In the genomic region with DNA sequence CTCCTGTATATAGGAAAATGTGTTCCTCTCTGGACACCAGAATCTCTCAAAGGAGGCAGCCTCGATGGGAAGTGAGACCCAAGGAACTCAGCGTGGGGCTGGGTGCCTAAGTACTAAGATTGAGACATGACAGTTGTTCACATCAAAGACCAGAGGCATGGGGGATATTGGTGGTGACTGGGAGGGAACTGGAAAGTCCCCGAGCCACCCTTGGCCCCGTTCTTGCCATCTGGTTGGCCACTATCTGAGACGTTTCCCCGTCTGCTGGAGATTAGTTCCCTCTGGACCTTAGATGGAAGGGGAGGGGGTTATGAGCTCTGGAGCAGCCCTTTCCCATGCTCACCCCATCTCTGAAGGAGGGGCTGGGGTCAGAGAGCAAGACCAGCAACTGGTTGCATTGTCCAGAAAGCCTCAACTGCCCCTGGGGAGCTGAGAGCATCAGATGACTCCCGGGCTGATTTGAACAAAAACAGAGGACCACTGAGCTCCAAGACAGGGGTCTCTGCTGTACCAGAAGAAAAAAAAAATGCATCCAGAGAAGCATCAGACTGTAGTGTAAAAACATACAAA, we compare ENCODE assay signal across 16 cellular contexts. TPM values are rescaled to one million over a fixed set of nuclear protein-coding genes. Genes with fewer than 3 reads are reported as not detected.
A peak's percentile ranks its signal among the peaks of the same experiment; 100 is the strongest.
DNase-seq lines count a peak whose midpoint lies in the region; TF ChIP-seq lines count a peak whose summit lies in the region.
"Had no signal": no experiment of that assay in that cellular context is flagged by ENCODE, and none has a peak within 500 bp of the region (broad histone marks: within the 10 kb centered on the region; RNA-seq: fewer than 3 reads in every experiment).

No MANE protein-coding gene starts in this region.

- no peaks in the 10 kb centered on the region for H4K20me1 ChIP-seq in fibroblast of lung (ENCODE audit: control insufficient read depth, extremely low read depth, insufficient read depth, low read length)

- DNase-seq in Peyer's patch, result peak in 2 of 3 donors; percentile 10 to 28
- DNase-seq in fibroblast of lung (ENCODE audit: low read depth in 2 of 2), result no peak
- peak; percentile 54 for DNase-seq in posterior vena cava (ENCODE audit: low spot score)
- DNase-seq in amniotic stem cell (lab: John Stamatoyannopoulos, UW), result no peak
- DNase-seq in NCI-H446 (lab: John Stamatoyannopoulos, UW), result no peak
- no peak for DNase-seq in GDM1 (lab: John Stamatoyannopoulos, UW)
- no peak for DNase-seq in NCI-H1417 (lab: John Stamatoyannopoulos, UW)
- DNase-seq: activated naive CD8-positive, alpha-beta T cell treated with anti-CD3 and anti-CD28 coated beads, Interleukin-2, amount 10 ng/mL, durations not matched to agents 7 days and 5 days; activated T-cell treated with anti-CD3 and anti-CD28 coated beads for 4 hours; central memory CD4-positive, alpha-beta T cell; COR-L47; GF-D8; NCI-H1694 treated with DMSO at 0.1 percent for 48 hours; NCI-H510A treated with DMSO at 0.1 percent for 48 hours had no signal

- H3K36me3 ChIP-seq in ACC112 (ENCODE audit: insufficient read depth, low read length) (0 out of 2 replicates have a peak, but pooled peaks cover 6% of the 10 kb centered on the region), Peyer's patch (no peaks in the 10 kb centered on the region), fibroblast of lung (ENCODE audit: control insufficient read depth, insufficient read depth, low read length) (peaks cover 2% of the 10 kb centered on the region)

- H3K9me3 ChIP-seq in Peyer's patch (no peaks in the 10 kb centered on the region), fibroblast of lung (ENCODE audit: control insufficient read depth, insufficient read depth, low read depth, low read length) (no peaks in the 10 kb centered on the region)

- peaks cover 8% of the 10 kb centered on the region for H3K79me2 ChIP-seq in ACC112 (ENCODE audit: control insufficient read depth, insufficient read depth, low read length, unreplicated experiment)
- H3K79me2 ChIP-seq in fibroblast of lung (ENCODE audit: control insufficient read depth, insufficient read depth, low read length), result no peaks in the 10 kb centered on the region
- H3K79me2 ChIP-seq: parathyroid adenoma had no signal

- no peak for TF ChIP-seq POLR2A in Peyer's patch (IDR thresholded peaks at IDR 0.05)

- H3K9ac ChIP-seq in fibroblast of lung (ENCODE audit: insufficient read depth, low read length), result no peak overlapping the region
- H3K9ac ChIP-seq: parathyroid adenoma had no signal

- H2AFZ ChIP-seq in ACC112 (ENCODE audit: low read length, unreplicated experiment) (peak overlapping the region; percentile 12), fibroblast of lung (ENCODE audit: low read length) (no peak overlapping the region)
- H2AFZ ChIP-seq: parathyroid adenoma had no signal

- intact Hi-C loops in posterior vena cava (cut with DNase I), result loop anchor here in 1 of 2 donors (10.0 kb wide), 1 partner anchor 105 kb away; a partner anchor contains a TSS

- TF ChIP-seq CTCF in Peyer's patch (IDR thresholded peaks at IDR 0.05) (no peak), fibroblast of lung (conservative IDR thresholded peaks at IDR 0.05 in 1 of 2, IDR thresholded peaks at IDR 0.05 in 1 of 2; ENCODE audit: low read depth in 1 of 2, low read length in 2 of 2) (no peak)

- H3K27me3 ChIP-seq in ACC112 (ENCODE audit: insufficient read depth, low read length) (no peaks in the 10 kb centered on the region), Peyer's patch (no peaks in the 10 kb centered on the region), fibroblast of lung (ENCODE audit: control insufficient read depth, insufficient read depth, low read length) (no peaks in the 10 kb centered on the region)

- no peak overlapping the region for H3K4me2 ChIP-seq in fibroblast of lung (ENCODE audit: extremely low read depth, insufficient read depth, low read length)

- H3K27ac ChIP-seq in ACC112 (ENCODE audit: low read depth, low read length), result peak overlapping the region; percentile 96
- H3K27ac ChIP-seq in Peyer's patch, result no peak overlapping the region
- peak overlapping the region; percentile 63 for H3K27ac ChIP-seq in fibroblast of lung (ENCODE audit: insufficient read depth, low read length)
- H3K27ac ChIP-seq: parathyroid adenoma had no signal

- H3K4me1 ChIP-seq in ACC112 (ENCODE audit: control insufficient read depth, insufficient read depth, low read length, unreplicated experiment) (peaks cover 56% of the 10 kb centered on the region), Peyer's patch (peaks cover 0 to under 1% (median 0%) of the 10 kb centered on the region in 4 donors), fibroblast of lung (ENCODE audit: control insufficient read depth, extremely low read depth, insufficient read depth, low read length) (peaks cover 7% of the 10 kb centered on the region)
- H3K4me1 ChIP-seq: parathyroid adenoma had no signal

- peak overlapping the region; percentile 16; the same call in 1 of the 2 replicates for H3K4me3 ChIP-seq in ACC112 (ENCODE audit: low read depth, low read length)
- no peak overlapping the region for H3K4me3 ChIP-seq in Peyer's patch
- no peak overlapping the region for H3K4me3 ChIP-seq in fibroblast of lung (replicated peaks in 1 of 4; ENCODE audit: control extremely low read depth in 1 of 4, insufficient read depth in 1 of 4, low read depth in 3 of 4, low read length in 4 of 4)

RNA-seq across cellular contexts. Expression of a gene that starts 11.8 kb away (rescaled TPM):
- total RNA-seq in Peyer's patch (1 to 10 TPM in 3 of 4 donors, not detected in 1; 1.5 to 7.4 (median 1.9) TPM), fibroblast of lung (0.51 and 0.99 TPM in 2 replicates), posterior vena cava (10 to 100 TPM; 14.6 to 15.4 TPM)
- polyA plus RNA-seq in fibroblast of lung, result 4.6 and 5.1 TPM in 2 replicates
- polyA plus RNA-seq in fibroblast of lung (2012), result 5.2 and 6.4 TPM in 2 replicates
- 5.2 and 9.2 TPM in 2 replicates for polyA minus RNA-seq in fibroblast of lung (ENCODE audit: low replicate concordance)

Comparison
In these comparisons a context has a peak if more than half of its experiments do, and no peak if none do; other contexts are left out.
1. H3K27ac ChIP-seq: peak in ACC112 (single experiment) and fibroblast of lung (single experiment); none in Peyer's patch (0 of 4).
2. DNase-seq: peak in Peyer's patch (2 of 3) and posterior vena cava (single experiment); none in fibroblast of lung (0 of 2), amniotic stem cell (single experiment), NCI-H446 (0 of 2), GDM1 (single experiment) and NCI-H1417 (0 of 3).